In genomic region chr14:29928342-29928640, GRCh38 we compare ENCODE assay signal across 10 cellular contexts. TPM values are rescaled to one million over a fixed set of nuclear protein-coding genes. Genes with fewer than 3 reads are reported as not detected.
DNase-seq lines count a peak whose midpoint lies in the region; TF ChIP-seq lines count a peak whose summit lies in the region.
"Had no signal": no experiment of that assay in that cellular context is flagged by ENCODE, and none has a peak within 500 bp of the region (broad histone marks: within the 10 kb centered on the region; RNA-seq: fewer than 3 reads in every experiment).

No MANE protein-coding gene starts in this region.

- peak overlapping the region; percentile 48 for H3K27ac ChIP-seq in parathyroid adenoma

- H3K4me2 ChIP-seq in parathyroid adenoma (ENCODE audit: low read length) = peak overlapping the region; percentile 57

- H3K79me2 ChIP-seq in parathyroid adenoma = no peaks in the 10 kb centered on the region

- H3K27ac Mint-ChIP-seq in glutamatergic neuron (ENCODE audit: unreplicated experiment) = no peak overlapping the region

- H3K4me3 ChIP-seq in AG09309 (ENCODE audit: control insufficient read depth, low read depth, low read length) (peak overlapping the region; percentile 30; the same call in 1 of the 2 replicates), NT2/D1 (ENCODE audit: insufficient read length, low read depth) (peak overlapping the region; percentile 57), parathyroid adenoma (ENCODE audit: low read depth, low read length) (peak overlapping the region; percentile 54)

- no peaks in the 10 kb centered on the region for H3K27me3 ChIP-seq in NT2/D1 (ENCODE audit: insufficient read depth, insufficient read length)
- H3K27me3 ChIP-seq in parathyroid adenoma (ENCODE audit: control insufficient read depth, insufficient read depth, low read length) = no peaks in the 10 kb centered on the region

- H3K9me3 Mint-ChIP-seq in glutamatergic neuron (ENCODE audit: unreplicated experiment) = peaks cover 2% of the 10 kb centered on the region

- no peaks in the 10 kb centered on the region for H3K9me3 ChIP-seq in NT2/D1 (ENCODE audit: insufficient read depth, low read length)
- H3K9me3 ChIP-seq in parathyroid adenoma (ENCODE audit: control insufficient read depth, low read length) = no peaks in the 10 kb centered on the region

- peaks cover 6% of the 10 kb centered on the region for H3K4me1 Mint-ChIP-seq in glutamatergic neuron (ENCODE audit: low read depth, unreplicated experiment)

- H3K4me1 ChIP-seq in NT2/D1 (ENCODE audit: insufficient read depth, insufficient read length) (no peaks in the 10 kb centered on the region), parathyroid adenoma (peaks cover 10% of the 10 kb centered on the region)

- DNase-seq in AG09309 (ENCODE audit: low read depth) (no peak), NT2/D1 (ENCODE audit: low read depth, low spot score) (no peak), glutamatergic neuron (no peak), activated gamma-delta T cell (lab: John Stamatoyannopoulos, UW) (no peak), Ammon's horn (ENCODE audit: low spot score) (no peak), cerebellar cortex (ENCODE audit: low spot score) (no peak), NCI-H510A (lab: John Stamatoyannopoulos, UW) (no peak)
- DNase-seq: activated CD4-positive, alpha-beta T cell treated with anti-CD3 and anti-CD28 coated beads for 4 hours; COR-L47 had no signal

- H3K36me3 ChIP-seq in NT2/D1 (ENCODE audit: insufficient read depth, insufficient read length, low read length) (no peaks in the 10 kb centered on the region), parathyroid adenoma (ENCODE audit: control insufficient read depth, insufficient read depth, low read length) (no peaks in the 10 kb centered on the region)

- H3K4me3 Mint-ChIP-seq in glutamatergic neuron (ENCODE audit: unreplicated experiment) = peak overlapping the region; percentile 58

- peaks cover 6% of the 10 kb centered on the region for H3K27me3 Mint-ChIP-seq in glutamatergic neuron (ENCODE audit: unreplicated experiment)

- H3K9ac ChIP-seq in NT2/D1 (ENCODE audit: insufficient read length, low read depth) = peak overlapping the region; percentile 76
- no peak overlapping the region for H3K9ac ChIP-seq in parathyroid adenoma

- H3K36me3 Mint-ChIP-seq in glutamatergic neuron (ENCODE audit: unreplicated experiment) = no peaks in the 10 kb centered on the region

- TF ChIP-seq CTCF in AG09309 (IDR thresholded peaks at IDR 0.05; ENCODE audit: control insufficient read depth, insufficient read depth, low read depth, low read length, missing control alignments) (no peak), glutamatergic neuron (IDR thresholded peaks at IDR 0.05; ENCODE audit: partially characterized antibody, unreplicated experiment) (peak; percentile 8), parathyroid adenoma (IDR thresholded peaks at IDR 0.05) (no peak)

- peak overlapping the region; percentile 94 for H2AFZ ChIP-seq in parathyroid adenoma

RNA-seq across cellular contexts. Expression of gene PRKD1, which starts 0.6 kb away (rescaled TPM):
- total RNA-seq in glutamatergic neuron (ENCODE audit: unreplicated experiment) = 0.54 TPM
